Comparison of ENCODE assay signal across 1 cellular context in genomic region chr1:29234881-29235280, GRCh38. TPM values are rescaled to one million over a fixed set of nuclear protein-coding genes. Genes with fewer than 3 reads are reported as not detected.
"Had no signal": no experiment of that assay in that cellular context is flagged by ENCODE, and none has a peak within 500 bp of the region (broad histone marks: within the 10 kb centered on the region; RNA-seq: fewer than 3 reads in every experiment).

No MANE protein-coding gene starts in this region.

RNA-seq across cellular contexts. Expression of gene PTPRU, which starts 1.4 kb away (rescaled TPM):
- total RNA-seq: T-helper 17 cell had no signal
